15 cellular contexts compared by ENCODE assay signal in genomic region chr5:142863856-142864255, GRCh38.
DNase-seq lines count a peak whose midpoint lies in the region; ATAC-seq and TF ChIP-seq lines count a peak whose summit lies in the region.
"Had no signal": no experiment of that assay in that cellular context is flagged by ENCODE, and none has a peak within 500 bp of the region (broad histone marks: within the 10 kb centered on the region; RNA-seq: fewer than 3 reads in every experiment).

No MANE protein-coding gene starts in this region.

- H3K4me3 Mint-ChIP-seq in activated CD4-positive, alpha-beta memory T cell treated with anti-CD3 and anti-CD28 coated beads for 36 hours: no peak overlapping the region
- H3K4me3 Mint-ChIP-seq in activated CD4-positive, alpha-beta memory T cell treated with anti-CD3 and anti-CD28 coated beads, Interleukin-2, amount 10 ng/mL, durations not matched to agents 7 days and 5 days: no peak overlapping the region
- H3K4me3 Mint-ChIP-seq in brain: no peak overlapping the region
- peak overlapping the region in 8 of 10 donors; percentile 14 to 62 (median 44) for H3K4me3 Mint-ChIP-seq in naive thymus-derived CD4-positive, alpha-beta T cell

- H3K9me3 ChIP-seq in naive thymus-derived CD4-positive, alpha-beta T cell (ENCODE audit: control insufficient read depth in 2 of 3, low read length in 3 of 3): no peaks in the 10 kb centered on the region
- H3K9me3 ChIP-seq: adrenal gland, prostate gland, suprapubic skin had no signal

- no peak for ATAC-seq in naive thymus-derived CD4-positive, alpha-beta T cell
- ATAC-seq in HG02571 (IDR thresholded peaks at IDR 0.05; ENCODE audit: unreplicated experiment): no peak

- no peak overlapping the region for H3K4me3 ChIP-seq in H7 (ENCODE audit: insufficient read depth, low read depth, low read length)
- H3K4me3 ChIP-seq in naive thymus-derived CD4-positive, alpha-beta T cell (ENCODE audit: low read length): no peak overlapping the region
- H3K4me3 ChIP-seq in brain microvascular endothelial cell (ENCODE audit: low read depth, low read length): no peak overlapping the region
- H3K4me3 ChIP-seq: adrenal gland, prostate gland, suprapubic skin had no signal

- peaks cover 0 to 12% of the 10 kb centered on the region in 2 donors for H3K4me1 ChIP-seq in naive thymus-derived CD4-positive, alpha-beta T cell (ENCODE audit: control insufficient read depth in 2 of 2, insufficient read depth in 2 of 2, low read length in 2 of 2)
- H3K4me1 ChIP-seq: prostate gland had no signal

- peak overlapping the region; percentile 29 for H3K27ac Mint-ChIP-seq in activated CD4-positive, alpha-beta memory T cell treated with anti-CD3 and anti-CD28 coated beads for 36 hours
- no peak overlapping the region for H3K27ac Mint-ChIP-seq in activated CD4-positive, alpha-beta memory T cell treated with anti-CD3 and anti-CD28 coated beads, Interleukin-2, amount 10 ng/mL, durations not matched to agents 7 days and 5 days
- H3K27ac Mint-ChIP-seq in brain: peak overlapping the region in 3 of 5 experiments; percentile 34 to 65 (median 47)
- H3K27ac Mint-ChIP-seq in naive thymus-derived CD4-positive, alpha-beta T cell: peak overlapping the region; percentile 39 to 92 (median 84)

- H3K27me3 ChIP-seq in H7 (ENCODE audit: control insufficient read depth, insufficient read depth, low read length) (no peaks in the 10 kb centered on the region), brain microvascular endothelial cell (replicated peaks) (no peaks in the 10 kb centered on the region)
- H3K27me3 ChIP-seq in naive thymus-derived CD4-positive, alpha-beta T cell (ENCODE audit: control insufficient read depth in 2 of 2, insufficient read depth in 2 of 2, low read length in 2 of 2): no peaks in the 10 kb centered on the region
- H3K27me3 ChIP-seq: adrenal gland, suprapubic skin had no signal

- no peak for DNase-seq in activated CD4-positive, alpha-beta memory T cell treated with anti-CD3 and anti-CD28 coated beads for 36 hours
- no peak for DNase-seq in activated CD4-positive, alpha-beta memory T cell treated with anti-CD3 and anti-CD28 coated beads, Interleukin-2, amount 10 ng/mL, durations not matched to agents 7 days and 5 days
- DNase-seq in H7: peak; percentile 65
- no peak for DNase-seq in naive thymus-derived CD4-positive, alpha-beta T cell
- no peak for DNase-seq in caudate nucleus (lab: John Stamatoyannopoulos, UW)
- DNase-seq in brain microvascular endothelial cell: no peak
- DNase-seq: activated CD8-positive, alpha-beta memory T cell treated with anti-CD3 and anti-CD28 coated beads, Interleukin-2, amount 50 U/mL, for 48 hours; NCI-H1694; NCI-H524 treated with DMSO at 0.1 percent for 48 hours; WERI-Rb-1 had no signal

- POLR2A ChIA-PET in activated CD4-positive, alpha-beta memory T cell treated with anti-CD3 and anti-CD28 coated beads for 36 hours (lab: Charles Lee): no interaction called here
- POLR2A ChIA-PET in activated CD4-positive, alpha-beta memory T cell treated with anti-CD3 and anti-CD28 coated beads, Interleukin-2, amount 10 ng/mL, durations not matched to agents 7 days and 5 days (lab: Charles Lee): interaction anchor here (1.3 kb wide), 1 partner anchor 65 kb away, joined by 3 read pairs; no protein-coding TSS in a partner anchor
- POLR2A ChIA-PET in naive thymus-derived CD4-positive, alpha-beta T cell (lab: Charles Lee): interaction anchor here (0.6 to 1.0 kb wide), 2 partner anchors 65 to 869 kb away, joined by 3 to 4 read pairs; no protein-coding TSS in a partner anchor

- CTCF ChIA-PET in activated CD4-positive, alpha-beta memory T cell treated with anti-CD3 and anti-CD28 coated beads for 36 hours (lab: Charles Lee): interaction anchor here (0.8 to 3.5 kb wide), 4 partner anchors 94 to 151 kb away, joined by 3 to 16 read pairs (median 9); partner anchors contain the start of gene ARHGAP26
- CTCF ChIA-PET in activated CD4-positive, alpha-beta memory T cell treated with anti-CD3 and anti-CD28 coated beads, Interleukin-2, amount 10 ng/mL, durations not matched to agents 7 days and 5 days (lab: Charles Lee): interaction anchor here (0.6 to 2.4 kb wide), 5 partner anchors 13 to 888 kb away, joined by 4 to 8 read pairs (median 5); no protein-coding TSS in a partner anchor
- CTCF ChIA-PET in naive thymus-derived CD4-positive, alpha-beta T cell (lab: Charles Lee): interaction anchor here (3.0 kb wide), 1 partner anchor 115 kb away, joined by 24 read pairs; no protein-coding TSS in a partner anchor

- intact Hi-C loops in activated CD4-positive, alpha-beta memory T cell treated with anti-CD3 and anti-CD28 coated beads for 36 hours (cut with micrococcal nuclease): loop anchor here (2.0 kb wide), 1 partner anchor 63 kb away; no protein-coding TSS in a partner anchor
- intact Hi-C loops in naive thymus-derived CD4-positive, alpha-beta T cell (cut with micrococcal nuclease): no loop called here

- TF ChIP-seq CTCF in brain (conservative IDR thresholded peaks at IDR 0.05): no peak
- TF ChIP-seq CTCF in brain microvascular endothelial cell (IDR thresholded peaks at IDR 0.05; ENCODE audit: low read depth, low read length, missing control alignments): no peak

- peaks cover 23% of the 10 kb centered on the region for H3K4me1 Mint-ChIP-seq in activated CD4-positive, alpha-beta memory T cell treated with anti-CD3 and anti-CD28 coated beads for 36 hours (ENCODE audit: low read depth)
- H3K4me1 Mint-ChIP-seq in activated CD4-positive, alpha-beta memory T cell treated with anti-CD3 and anti-CD28 coated beads, Interleukin-2, amount 10 ng/mL, durations not matched to agents 7 days and 5 days: peaks cover 15% of the 10 kb centered on the region
- peaks cover 35% of the 10 kb centered on the region for H3K4me1 Mint-ChIP-seq in brain
- H3K4me1 Mint-ChIP-seq in naive thymus-derived CD4-positive, alpha-beta T cell: peaks cover 29 to 62% (median 55%) of the 10 kb centered on the region in 7 donors

- no peaks in the 10 kb centered on the region for H3K27me3 Mint-ChIP-seq in activated CD4-positive, alpha-beta memory T cell treated with anti-CD3 and anti-CD28 coated beads for 36 hours
- H3K27me3 Mint-ChIP-seq in activated CD4-positive, alpha-beta memory T cell treated with anti-CD3 and anti-CD28 coated beads, Interleukin-2, amount 10 ng/mL, durations not matched to agents 7 days and 5 days: no peaks in the 10 kb centered on the region
- H3K27me3 Mint-ChIP-seq in brain: peaks cover 9% of the 10 kb centered on the region
- no peaks in the 10 kb centered on the region for H3K27me3 Mint-ChIP-seq in naive thymus-derived CD4-positive, alpha-beta T cell

- H3K9me3 Mint-ChIP-seq in activated CD4-positive, alpha-beta memory T cell treated with anti-CD3 and anti-CD28 coated beads for 36 hours: no peaks in the 10 kb centered on the region
- H3K9me3 Mint-ChIP-seq in activated CD4-positive, alpha-beta memory T cell treated with anti-CD3 and anti-CD28 coated beads, Interleukin-2, amount 10 ng/mL, durations not matched to agents 7 days and 5 days: no peaks in the 10 kb centered on the region
- H3K9me3 Mint-ChIP-seq in brain: no peaks in the 10 kb centered on the region
- H3K9me3 Mint-ChIP-seq in naive thymus-derived CD4-positive, alpha-beta T cell: no peaks in the 10 kb centered on the region

- peak overlapping the region; percentile 20 for H3K27ac ChIP-seq in naive thymus-derived CD4-positive, alpha-beta T cell (ENCODE audit: low read depth, low read length)
- no peak overlapping the region for H3K27ac ChIP-seq in caudate nucleus (ENCODE audit: low read depth, low read length)
- no peak overlapping the region for H3K27ac ChIP-seq in brain microvascular endothelial cell
- H3K27ac ChIP-seq: prostate gland, suprapubic skin, WERI-Rb-1 had no signal

- in situ Hi-C loops in brain microvascular endothelial cell (cut with HindIII; ENCODE audit: low pct_ligation_motif_present, low sequenced_read_pairs): no loop called here

- H3K36me3 ChIP-seq in H7 (replicated peaks; ENCODE audit: control insufficient read depth, insufficient read depth, low read length) (no peaks in the 10 kb centered on the region), brain microvascular endothelial cell (replicated peaks) (no peaks in the 10 kb centered on the region)
- no peaks in the 10 kb centered on the region for H3K36me3 ChIP-seq in naive thymus-derived CD4-positive, alpha-beta T cell (ENCODE audit: control insufficient read depth in 2 of 3, insufficient read depth in 3 of 3, low read length in 3 of 3)
- H3K36me3 ChIP-seq: adrenal gland, prostate gland, suprapubic skin, WERI-Rb-1 had no signal

- no peaks in the 10 kb centered on the region for H3K36me3 Mint-ChIP-seq in activated CD4-positive, alpha-beta memory T cell treated with anti-CD3 and anti-CD28 coated beads for 36 hours
- no peaks in the 10 kb centered on the region for H3K36me3 Mint-ChIP-seq in activated CD4-positive, alpha-beta memory T cell treated with anti-CD3 and anti-CD28 coated beads, Interleukin-2, amount 10 ng/mL, durations not matched to agents 7 days and 5 days (ENCODE audit: low read depth)
- H3K36me3 Mint-ChIP-seq in brain: no peaks in the 10 kb centered on the region
- H3K36me3 Mint-ChIP-seq in naive thymus-derived CD4-positive, alpha-beta T cell: no peaks in the 10 kb centered on the region

Comparison
In these comparisons a context has a peak if more than half of its experiments do, and no peak if none do; other contexts are left out.
1. H3K4me3 Mint-ChIP-seq: peak in naive thymus-derived CD4-positive, alpha-beta T cell (8 of 10); none in activated CD4-positive, alpha-beta memory T cell treated with anti-CD3 and anti-CD28 coated beads for 36 hours (single experiment), activated CD4-positive, alpha-beta memory T cell treated with anti-CD3 and anti-CD28 coated beads, Interleukin-2, amount 10 ng/mL, durations not matched to agents 7 days and 5 days (single experiment) and brain (0 of 5).